In genomic region chr3:31924628-31925270, GRCh38 we compare ENCODE assay signal across 21 cellular contexts. TPM values are rescaled to one million over a fixed set of nuclear protein-coding genes. Genes with fewer than 3 reads are reported as not detected.
DNase-seq lines count a peak whose midpoint lies in the region; ATAC-seq and TF ChIP-seq lines count a peak whose summit lies in the region.
"Had no signal": no experiment of that assay in that cellular context is flagged by ENCODE, and none has a peak within 500 bp of the region (broad histone marks: within the 10 kb centered on the region; RNA-seq: fewer than 3 reads in every experiment).

No MANE protein-coding gene starts in this region.

- no peak for DNase-seq in DND-41
- DNase-seq in activated T-helper 2 cell treated with anti-CD3 and anti-CD28 coated beads, Interferon-gamma antibody, Interleukin-2, Interleukin-4, amounts not matched to agents 10 μg/mL and 5 μg/mL and 100 μg/mL, durations not matched to agents 14 hours and 24 hours and 36 hours (ENCODE audit: low spot score), result no peak
- no peak for DNase-seq in progenitor cell of endocrine pancreas (ENCODE audit: low spot score, unreplicated experiment)
- no peak for DNase-seq in SIG-M5 treated with dmso at 0.1 percent for 504 hours (lab: John Stamatoyannopoulos, UW; ENCODE audit: unreplicated experiment)
- DNase-seq in sciatic nerve (ENCODE audit: low spot score), result no peak
- DNase-seq in MV-4-11 (lab: John Stamatoyannopoulos, UW), result no peak
- DNase-seq: activated CD4-positive, CD25-positive, alpha-beta regulatory T cell treated with anti-CD3 and anti-CD28 coated beads, Interleukin-2, amount 50 U/mL, for 72 hours; GM23248; heart left ventricle; left lung; mucosa of descending colon; NCI-H1105; NCI-H2107; NCI-H69; PC-3; stimulated activated CD4-positive, alpha-beta T cell treated with anti-CD3 and anti-CD28 coated beads, Interleukin-12 subunit alpha, Interleukin-12 subunit beta, amount 100 ng/mL, for 4 hours; testis had no signal

- peaks cover 8% of the 10 kb centered on the region for H3K9me3 ChIP-seq in DND-41 (ENCODE audit: insufficient read depth, low read length, severe bottlenecking)
- H3K9me3 ChIP-seq: SJSA1, testis had no signal

- H3K27ac Mint-ChIP-seq in activated T-helper 2 cell treated with anti-CD3 and anti-CD28 coated beads, Interferon-gamma antibody, Interleukin-2, Interleukin-4, amounts not matched to agents 10 μg/mL and 5 μg/mL and 100 μg/mL, durations not matched to agents 14 hours and 24 hours and 36 hours, result peak overlapping the region; percentile 65
- H3K27ac Mint-ChIP-seq in progenitor cell of endocrine pancreas, result no peak overlapping the region
- H3K27ac Mint-ChIP-seq: dendritic cell treated with granulocyte-macrophage colony-stimulating factor and Interleukin-4, amounts not matched to agents 40 ng/mL and 50 ng/mL, for 4 days had no signal

- H2AFZ ChIP-seq in DND-41 (ENCODE audit: low read depth, low read length), result peak overlapping the region; percentile 26; the same call in 1 of the 2 replicates
- H2AFZ ChIP-seq: GM23248 had no signal

- no peak overlapping the region for H3K4me2 ChIP-seq in DND-41 (ENCODE audit: insufficient read depth, low read length)

- intact Hi-C loops in activated T-helper 2 cell treated with anti-CD3 and anti-CD28 coated beads, Interferon-gamma antibody, Interleukin-2, Interleukin-4, amounts not matched to agents 10 μg/mL and 5 μg/mL and 100 μg/mL, durations not matched to agents 14 hours and 24 hours and 36 hours (cut with micrococcal nuclease), result loop anchor here (5.0 kb wide), 3 partner anchors 152 to 392 kb away; partner anchors contain the start of gene STT3B
- intact Hi-C loops in sciatic nerve (cut with DNase I), result no loop called here

- H3K27me3 ChIP-seq in DND-41 (ENCODE audit: insufficient read depth, low read length, poor library complexity), result no peaks in the 10 kb centered on the region
- H3K27me3 ChIP-seq: heart left ventricle, left lung, SJSA1, testis had no signal

- peaks cover 36% of the 10 kb centered on the region for H3K4me1 Mint-ChIP-seq in activated T-helper 2 cell treated with anti-CD3 and anti-CD28 coated beads, Interferon-gamma antibody, Interleukin-2, Interleukin-4, amounts not matched to agents 10 μg/mL and 5 μg/mL and 100 μg/mL, durations not matched to agents 14 hours and 24 hours and 36 hours (ENCODE audit: low read depth)
- peaks cover 12% of the 10 kb centered on the region for H3K4me1 Mint-ChIP-seq in progenitor cell of endocrine pancreas (ENCODE audit: low read depth)

- peaks cover 3% of the 10 kb centered on the region; the same call in 1 of the 2 replicates for H3K4me1 ChIP-seq in DND-41 (ENCODE audit: insufficient read depth, low read length)
- H3K4me1 ChIP-seq: heart left ventricle, left lung, SJSA1, testis had no signal

- no peak overlapping the region for H3K27ac ChIP-seq in DND-41 (ENCODE audit: low read length)
- H3K27ac ChIP-seq: GM23248, heart left ventricle, left lung, SJSA1, testis had no signal

- peaks cover 19% of the 10 kb centered on the region for H3K36me3 Mint-ChIP-seq in activated T-helper 2 cell treated with anti-CD3 and anti-CD28 coated beads, Interferon-gamma antibody, Interleukin-2, Interleukin-4, amounts not matched to agents 10 μg/mL and 5 μg/mL and 100 μg/mL, durations not matched to agents 14 hours and 24 hours and 36 hours (ENCODE audit: low read depth)
- peaks cover 3% of the 10 kb centered on the region for H3K36me3 Mint-ChIP-seq in progenitor cell of endocrine pancreas (ENCODE audit: insufficient read depth)

- H3K9ac ChIP-seq in DND-41 (ENCODE audit: low read depth, low read length), result no peak overlapping the region
- H3K9ac ChIP-seq: GM23248 had no signal

- no peak for TF ChIP-seq CTCF in DND-41 (IDR thresholded peaks at IDR 0.05; ENCODE audit: borderline replicate concordance, extremely low read depth, low read length, poor library complexity, severe bottlenecking)
- no peak for TF ChIP-seq CTCF in progenitor cell of endocrine pancreas (IDR thresholded peaks at IDR 0.05; ENCODE audit: unreplicated experiment)

- H3K9me3 Mint-ChIP-seq in activated T-helper 2 cell treated with anti-CD3 and anti-CD28 coated beads, Interferon-gamma antibody, Interleukin-2, Interleukin-4, amounts not matched to agents 10 μg/mL and 5 μg/mL and 100 μg/mL, durations not matched to agents 14 hours and 24 hours and 36 hours, result peaks cover 19% of the 10 kb centered on the region
- peaks cover 14% of the 10 kb centered on the region for H3K9me3 Mint-ChIP-seq in progenitor cell of endocrine pancreas (ENCODE audit: low read depth)

- no peak overlapping the region for H3K4me3 Mint-ChIP-seq in activated T-helper 2 cell treated with anti-CD3 and anti-CD28 coated beads, Interferon-gamma antibody, Interleukin-2, Interleukin-4, amounts not matched to agents 10 μg/mL and 5 μg/mL and 100 μg/mL, durations not matched to agents 14 hours and 24 hours and 36 hours (ENCODE audit: low read depth)
- H3K4me3 Mint-ChIP-seq in progenitor cell of endocrine pancreas (ENCODE audit: low read depth), result no peak overlapping the region
- H3K4me3 Mint-ChIP-seq: dendritic cell treated with granulocyte-macrophage colony-stimulating factor and Interleukin-4, amounts not matched to agents 40 ng/mL and 50 ng/mL, for 4 days had no signal

- no peak overlapping the region for H3K4me3 ChIP-seq in DND-41 (ENCODE audit: low read depth in 1 of 2, low read length in 2 of 2)
- H3K4me3 ChIP-seq: GM23248, heart left ventricle, left lung, mucosa of descending colon, SJSA1, testis had no signal

- H4K20me1 ChIP-seq in DND-41 (ENCODE audit: insufficient read depth, low read length), result no peaks in the 10 kb centered on the region

- no peaks in the 10 kb centered on the region for H3K79me2 ChIP-seq in DND-41 (ENCODE audit: insufficient read depth, low read length)

- no peaks in the 10 kb centered on the region for H3K27me3 Mint-ChIP-seq in activated T-helper 2 cell treated with anti-CD3 and anti-CD28 coated beads, Interferon-gamma antibody, Interleukin-2, Interleukin-4, amounts not matched to agents 10 μg/mL and 5 μg/mL and 100 μg/mL, durations not matched to agents 14 hours and 24 hours and 36 hours (ENCODE audit: low read depth)
- no peaks in the 10 kb centered on the region for H3K27me3 Mint-ChIP-seq in progenitor cell of endocrine pancreas
- H3K27me3 Mint-ChIP-seq: dendritic cell treated with granulocyte-macrophage colony-stimulating factor and Interleukin-4, amounts not matched to agents 40 ng/mL and 50 ng/mL, for 4 days had no signal

- H3K36me3 ChIP-seq in DND-41 (ENCODE audit: insufficient read depth, low read length), result no peaks in the 10 kb centered on the region
- H3K36me3 ChIP-seq: heart left ventricle, left lung, SJSA1 had no signal

- ATAC-seq in DND-41 (ENCODE audit: insufficient read depth, low read depth), result no peak
- peak; percentile 16 for ATAC-seq in GM19463 (IDR thresholded peaks at IDR 0.05; ENCODE audit: unreplicated experiment)
- ATAC-seq in HG03442 (IDR thresholded peaks at IDR 0.05; ENCODE audit: unreplicated experiment), result peak; percentile 15
- no peak for ATAC-seq in sciatic nerve
- ATAC-seq: heart left ventricle, left lung, mucosa of descending colon, PC-3 had no signal

RNA-seq across cellular contexts. Expression of gene OSBPL10, which starts 56.3 kb away (rescaled TPM):
- 42.5 and 47.6 TPM in 2 replicates for total RNA-seq in activated T-helper 2 cell treated with anti-CD3 and anti-CD28 coated beads, Interferon-gamma antibody, Interleukin-2, Interleukin-4, amounts not matched to agents 10 μg/mL and 5 μg/mL and 100 μg/mL, durations not matched to agents 14 hours and 24 hours and 36 hours
- total RNA-seq in progenitor cell of endocrine pancreas (23.9 and 25.2 TPM in 2 replicates), sciatic nerve (27.0 TPM)

RNA-seq across cellular contexts. Expression of gene ZNF860, which starts 56.8 kb away (rescaled TPM):
- total RNA-seq in activated T-helper 2 cell treated with anti-CD3 and anti-CD28 coated beads, Interferon-gamma antibody, Interleukin-2, Interleukin-4, amounts not matched to agents 10 μg/mL and 5 μg/mL and 100 μg/mL, durations not matched to agents 14 hours and 24 hours and 36 hours, result 1.8 and 2.0 TPM in 2 replicates
- 2.1 and 2.2 TPM in 2 replicates for total RNA-seq in progenitor cell of endocrine pancreas
- total RNA-seq in sciatic nerve, result 0.89 TPM

Comparison
In these comparisons a context has a peak if more than half of its experiments do, and no peak if none do; other contexts are left out.
1. ATAC-seq: peak in GM19463 (single experiment) and HG03442 (single experiment); none in DND-41 (single experiment) and sciatic nerve (single experiment).